Comparison of ENCODE assay signal across 16 cellular contexts in the genomic region with DNA sequence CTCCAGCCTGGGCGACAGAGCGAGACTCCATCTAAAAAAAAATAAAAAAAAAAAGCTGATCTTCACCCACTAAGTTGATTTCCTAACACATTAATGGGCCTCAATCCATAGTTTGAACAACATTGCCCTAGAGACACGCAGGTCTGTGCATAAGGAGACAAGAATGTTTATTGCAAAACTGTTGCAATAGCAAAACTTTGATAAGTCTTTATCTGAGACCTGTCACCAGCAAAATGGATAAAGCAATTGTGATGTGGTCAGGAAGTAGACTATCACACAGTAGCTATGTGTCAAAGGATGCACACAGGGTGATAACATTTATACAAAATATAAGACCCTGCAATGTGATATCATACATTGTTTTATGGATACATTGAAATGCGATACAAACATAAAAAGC.
"Had no signal": no experiment of that assay in that cellular context is flagged by ENCODE, and none has a peak within 500 bp of the region (broad histone marks: within the 10 kb centered on the region; RNA-seq: fewer than 3 reads in every experiment).

No MANE protein-coding gene starts in this region.

- H3K4me3 ChIP-seq: ascending aorta, dorsolateral prefrontal cortex, esophagus muscularis mucosa, right atrium auricular region, skin epidermis, tibial artery, uterus had no signal

- H3K4me3 Mint-ChIP-seq: activated CD8-positive, alpha-beta T cell treated with anti-CD3 and anti-CD28 coated beads for 36 hours had no signal

- H3K9me3 Mint-ChIP-seq: activated CD8-positive, alpha-beta T cell treated with anti-CD3 and anti-CD28 coated beads for 36 hours had no signal

- H3K27ac ChIP-seq: ascending aorta, dorsolateral prefrontal cortex, esophagus muscularis mucosa, right atrium auricular region, tibial artery, uterus had no signal

- DNase-seq: activated CD4-positive, alpha-beta T cell treated with anti-CD3 and anti-CD28 coated beads for 4 hours; activated CD8-positive, alpha-beta T cell treated with anti-CD3 and anti-CD28 coated beads for 36 hours; activated gamma-delta T cell treated with Interleukin-2 at 50 U/mL for 16 hours; activated T-cell treated with anti-CD3 and anti-CD28 coated beads, Interleukin-2, amount 50 U/mL, for 48 hours; dorsolateral prefrontal cortex; foreskin melanocyte; mesendoderm; stimulated activated CD4-positive, alpha-beta T cell treated with anti-CD3 and anti-CD28 coated beads, Interleukin-4, amount 100 ng/mL, for 24 hours; T-helper 9 cell; tibial artery; uterus had no signal

- H3K9me3 ChIP-seq: ascending aorta, right atrium auricular region, tibial artery, uterus had no signal

- H3K36me3 ChIP-seq: ascending aorta, esophagus muscularis mucosa, right atrium auricular region, tibial artery, uterus had no signal

- ATAC-seq: activated CD8-positive, alpha-beta T cell treated with anti-CD3 and anti-CD28 coated beads for 36 hours had no signal

- H3K4me1 ChIP-seq: uterus had no signal

- H3K27me3 Mint-ChIP-seq: activated CD8-positive, alpha-beta T cell treated with anti-CD3 and anti-CD28 coated beads for 36 hours had no signal

- H3K27ac Mint-ChIP-seq: activated CD8-positive, alpha-beta T cell treated with anti-CD3 and anti-CD28 coated beads for 36 hours; progenitor cell of endocrine pancreas had no signal
